18 cellular contexts compared by ENCODE assay signal in genomic region chr2:239375278-239376061, GRCh38. TPM values are rescaled to one million over a fixed set of nuclear protein-coding genes. Genes with fewer than 3 reads are reported as not detected.
A peak's percentile ranks its signal among the peaks of the same experiment; 100 is the strongest.
DNase-seq lines count a peak whose midpoint lies in the region; ATAC-seq and TF ChIP-seq lines count a peak whose summit lies in the region.
"Had no signal": no experiment of that assay in that cellular context is flagged by ENCODE, and none has a peak within 500 bp of the region (broad histone marks: within the 10 kb centered on the region; RNA-seq: fewer than 3 reads in every experiment).

No MANE protein-coding gene starts in this region.

- intact Hi-C loops in Right ventricle myocardium inferior (cut with DNase I) (no loop called here), Panc1 (cut with micrococcal nuclease; ENCODE audit: unreplicated experiment) (no loop called here), left colon (cut with DNase I, micrococcal nuclease) (no loop called here), upper lobe of right lung (cut with DNase I) (no loop called here), Caco-2 (cut with micrococcal nuclease; ENCODE audit: unreplicated experiment) (no loop called here)

- DNase-seq in Right ventricle myocardium inferior (ENCODE audit: missing footprints) (no peak), right atrium auricular region (ENCODE audit: low spot score) (no peak), Panc1 (ENCODE audit: low read depth, low spot score) (no peak), left colon (peak in 1 of 2 donors; percentile 25), upper lobe of right lung (peak; percentile 64), Caco-2 (no peak)
- DNase-seq in stimulated activated CD4-positive, alpha-beta T cell treated with anti-CD3 and anti-CD28 coated beads, Interleukin-12 subunit alpha, Interleukin-12 subunit beta, amount 100 ng/mL, for 4 hours = no peak
- DNase-seq: activated CD4-positive, CD25-positive, alpha-beta regulatory T cell treated with anti-CD3 and anti-CD28 coated beads, Interleukin-2, amount 50 U/mL, for 72 hours; amniotic stem cell; MV-4-11; NCI-H2171 treated with DMSO at 0.1 percent for 48 hours; OCI-M1 had no signal

- H3K36me3 Mint-ChIP-seq in Caco-2 (ENCODE audit: insufficient read depth, unreplicated experiment) = no peaks in the 10 kb centered on the region
- H3K36me3 Mint-ChIP-seq: mesothelial cell of epicardium, T-cell had no signal

- H3K27ac ChIP-seq in right atrium auricular region (no peak overlapping the region), Panc1 (ENCODE audit: low read length) (no peak overlapping the region), upper lobe of right lung (no peak overlapping the region)
- H3K27ac ChIP-seq: ovary had no signal

- H3K9me3 Mint-ChIP-seq in Caco-2 (ENCODE audit: unreplicated experiment) = no peaks in the 10 kb centered on the region
- H3K9me3 Mint-ChIP-seq: mesothelial cell of epicardium, T-cell had no signal

- no TSS peak for BruUV-seq in Panc1 (replicated peaks; lab: Mats Ljungman, UMichigan)
- no TSS peak for BruUV-seq in Caco-2 (replicated peaks; lab: Mats Ljungman, UMichigan)

- H3K36me3 ChIP-seq in right atrium auricular region = peaks cover 1% of the 10 kb centered on the region
- no peaks in the 10 kb centered on the region for H3K36me3 ChIP-seq in Panc1 (ENCODE audit: control insufficient read depth, insufficient read depth, low read length)
- H3K36me3 ChIP-seq in upper lobe of right lung = no peaks in the 10 kb centered on the region
- H3K36me3 ChIP-seq in Caco-2 (ENCODE audit: control insufficient read depth, insufficient read depth, low read length) = no peaks in the 10 kb centered on the region
- H3K36me3 ChIP-seq: ovary had no signal

- no peaks in the 10 kb centered on the region for H3K27me3 Mint-ChIP-seq in Caco-2 (ENCODE audit: insufficient read depth, unreplicated experiment)
- H3K27me3 Mint-ChIP-seq: B cell, T-cell had no signal

- H3K4me1 ChIP-seq in right atrium auricular region (peaks cover 0 to 11% of the 10 kb centered on the region in 2 donors), Panc1 (ENCODE audit: control insufficient read depth, insufficient read depth, low read length) (no peaks in the 10 kb centered on the region), upper lobe of right lung (no peaks in the 10 kb centered on the region), Caco-2 (no peaks in the 10 kb centered on the region)

- no peak overlapping the region for H3K4me3 Mint-ChIP-seq in Caco-2 (ENCODE audit: unreplicated experiment)
- H3K4me3 Mint-ChIP-seq: B cell, mesothelial cell of epicardium, T-cell had no signal

- no peaks in the 10 kb centered on the region for H3K4me1 Mint-ChIP-seq in Caco-2 (ENCODE audit: low read depth, unreplicated experiment)
- H3K4me1 Mint-ChIP-seq: mesothelial cell of epicardium had no signal

- no peak overlapping the region for H3K4me3 ChIP-seq in right atrium auricular region
- no peak overlapping the region for H3K4me3 ChIP-seq in Panc1 (ENCODE audit: low read depth in 2 of 2, low read length in 2 of 2)
- H3K4me3 ChIP-seq in upper lobe of right lung = no peak overlapping the region
- H3K4me3 ChIP-seq in Caco-2 (ENCODE audit: low read depth, low read length) = no peak overlapping the region
- H3K4me3 ChIP-seq: ovary had no signal

- peak in 1 of 2 donors; percentile 31 for TF ChIP-seq CTCF in right atrium auricular region (IDR thresholded peaks at IDR 0.05)
- no peak for TF ChIP-seq CTCF in Panc1 (IDR thresholded peaks at IDR 0.05)
- TF ChIP-seq CTCF in upper lobe of right lung (IDR thresholded peaks at IDR 0.05) = no peak
- no peak for TF ChIP-seq CTCF in Caco-2 (IDR thresholded peaks at IDR 0.05; ENCODE audit: insufficient read depth in 1 of 2, low read depth in 1 of 2, low read length in 1 of 2, severe bottlenecking in 1 of 2, unreplicated experiment in 1 of 2)

- H3K27ac Mint-ChIP-seq in Caco-2 (ENCODE audit: unreplicated experiment) = no peak overlapping the region
- H3K27ac Mint-ChIP-seq: B cell, mesothelial cell of epicardium, T-cell had no signal

- H3K27me3 ChIP-seq in right atrium auricular region = no peaks in the 10 kb centered on the region
- H3K27me3 ChIP-seq in Panc1 (ENCODE audit: control insufficient read depth, insufficient read depth, low read length) = no peaks in the 10 kb centered on the region
- no peaks in the 10 kb centered on the region for H3K27me3 ChIP-seq in upper lobe of right lung
- H3K27me3 ChIP-seq in Caco-2 (replicated peaks; ENCODE audit: control insufficient read depth, insufficient read depth, low read length) = no peaks in the 10 kb centered on the region
- H3K27me3 ChIP-seq: ovary had no signal

- in situ Hi-C loops in Panc1 (cut with HindIII; ENCODE audit: low pct_unique_long_range_greater_than_20kb, low sequenced_read_pairs) = no loop called here

- H3K9me3 ChIP-seq in right atrium auricular region (no peaks in the 10 kb centered on the region), Panc1 (ENCODE audit: control insufficient read depth, insufficient read depth, low read depth, low read length) (no peaks in the 10 kb centered on the region), upper lobe of right lung (no peaks in the 10 kb centered on the region), Caco-2 (no peaks in the 10 kb centered on the region)
- H3K9me3 ChIP-seq: ovary had no signal

- POLR2A ChIA-PET in Panc1 (lab: Charles Lee) (no interaction called here), Caco-2 (lab: Charles Lee) (no interaction called here)

- CTCF ChIA-PET in Panc1 (lab: Charles Lee) (no interaction called here), Caco-2 (lab: Charles Lee) (no interaction called here)

- ATAC-seq in Right ventricle myocardium inferior = peak; percentile 41
- 0 out of 2 replicates have a peak, but pooled peaks have one; percentile 66 for ATAC-seq in Panc1
- peak; percentile 33 for ATAC-seq in left colon
- ATAC-seq in upper lobe of right lung = peak; percentile 16
- ATAC-seq in GM21825 (IDR thresholded peaks at IDR 0.05; ENCODE audit: unreplicated experiment) = no peak
- ATAC-seq: esophagus mucosa had no signal

RNA-seq across cellular contexts. Expression of gene HDAC4, which starts 25.4 kb away (rescaled TPM):
- total RNA-seq in Right ventricle myocardium inferior = 30.7 TPM
- total RNA-seq in right atrium auricular region = 10 to 100 TPM in 1 of 2 donors, 1 to 10 TPM in 1; 8.1 to 20.1 TPM
- 40.1 TPM for total RNA-seq in Panc1 (2021; ENCODE audit: unreplicated experiment)
- 16.3 TPM for polyA plus RNA-seq in Panc1 (2012; ENCODE audit: insufficient read length)
- total RNA-seq in left colon = 10 to 100 TPM; 38.7 to 50.9 TPM
- 44.1 TPM for total RNA-seq in upper lobe of right lung
- total RNA-seq in Caco-2 (2022) = 15.5 and 17.6 TPM in 2 replicates
